ENCODE assay signal across 1 cellular context in genomic region chr20:37516697-37517370, GRCh38.
TF ChIP-seq lines count a peak whose summit lies in the region.

No MANE protein-coding gene starts in this region.

TF ChIP-seq in HepG2, 621 proteins besides CTCF, POLR2A, EP300 and RAD21 (continued from another document):
- TF ChIP-seq SNAPC4 (CRISPR knock-in tag; IDR thresholded peaks at IDR 0.05) (no peak), TRIM24 (CRISPR knock-in tag; IDR thresholded peaks at IDR 0.05) (no peak), CREM (IDR thresholded peaks at IDR 0.05) (no peak), CREM (CRISPR knock-in tag; IDR thresholded peaks at IDR 0.05) (no peak), NR2F1 (CRISPR knock-in tag; IDR thresholded peaks at IDR 0.05) (peak in 1 of 2 experiments; percentile 38; a peak in 1 of 4 replicates), PITX1 (CRISPR knock-in tag; IDR thresholded peaks at IDR 0.05) (no peak), HDAC2 (CRISPR knock-in tag; IDR thresholded peaks at IDR 0.05) (no peak), POGZ (CRISPR knock-in tag; IDR thresholded peaks at IDR 0.05) (no peak), MYNN (CRISPR knock-in tag; IDR thresholded peaks at IDR 0.05; ENCODE audit: low read depth) (no peak), HNF1A (IDR thresholded peaks at IDR 0.05; ENCODE audit: low read depth) (no peak), HNF1A (CRISPR knock-in tag; IDR thresholded peaks at IDR 0.05; ENCODE audit: borderline replicate concordance) (no peak), ZNF563 (CRISPR knock-in tag; IDR thresholded peaks at IDR 0.05) (no peak), ZNF12 (CRISPR knock-in tag; IDR thresholded peaks at IDR 0.05) (no peak), NFE2L1 (CRISPR knock-in tag; IDR thresholded peaks at IDR 0.05; ENCODE audit: borderline replicate concordance) (no peak), PTBP1 (IDR thresholded peaks at IDR 0.05; ENCODE audit: low read depth, low read length, poor library complexity, severe bottlenecking) (no peak), RORA (CRISPR knock-in tag; IDR thresholded peaks at IDR 0.05) (no peak), MTF1 (CRISPR knock-in tag; IDR thresholded peaks at IDR 0.05) (no peak), GATAD2A (CRISPR knock-in tag; IDR thresholded peaks at IDR 0.05) (peak; percentile 40; the same call in 1 of the 2 replicates), GLI4 (CRISPR knock-in tag; IDR thresholded peaks at IDR 0.05; ENCODE audit: borderline replicate concordance) (no peak), ZNF644 (CRISPR knock-in tag; IDR thresholded peaks at IDR 0.05; ENCODE audit: low read depth) (peak; percentile 67), DBP (CRISPR knock-in tag; IDR thresholded peaks at IDR 0.05; ENCODE audit: not compliant biosample characterization) (no peak), ZNF512B (CRISPR knock-in tag; IDR thresholded peaks at IDR 0.05; ENCODE audit: borderline replicate concordance) (no peak), KLF11 (CRISPR knock-in tag; IDR thresholded peaks at IDR 0.05) (no peak), ARID4A (CRISPR knock-in tag; IDR thresholded peaks at IDR 0.05; ENCODE audit: borderline replicate concordance) (no peak), GTF2F1 (IDR thresholded peaks at IDR 0.05; ENCODE audit: low read length) (no peak), SRSF1 (optimal IDR thresholded peaks at IDR 0.05; ENCODE audit: low read depth, low read length) (no peak), REL (CRISPR knock-in tag; conservative IDR thresholded peaks at IDR 0.05) (no peak), ZBTB10 (CRISPR knock-in tag; IDR thresholded peaks at IDR 0.05; ENCODE audit: borderline replicate concordance) (no peak), ZNF556 (CRISPR knock-in tag; IDR thresholded peaks at IDR 0.05; ENCODE audit: borderline replicate concordance) (no peak), SCMH1 (CRISPR knock-in tag; IDR thresholded peaks at IDR 0.05; ENCODE audit: borderline replicate concordance) (no peak), RARA (CRISPR knock-in tag; IDR thresholded peaks at IDR 0.05) (peak; percentile 37; the same call in 1 of the 2 replicates), MAF1 (CRISPR knock-in tag; IDR thresholded peaks at IDR 0.05; ENCODE audit: borderline replicate concordance) (no peak), ONECUT2 (CRISPR knock-in tag; IDR thresholded peaks at IDR 0.05) (no peak), ZMAT3 (CRISPR knock-in tag; conservative IDR thresholded peaks at IDR 0.05) (no peak), ZNF335 (CRISPR knock-in tag; IDR thresholded peaks at IDR 0.05) (0 out of 2 replicates have a peak, but pooled peaks have one; percentile 27), TBL1XR1 (IDR thresholded peaks at IDR 0.05; ENCODE audit: borderline replicate concordance, low read length, partially characterized antibody) (no peak), ZNF543 (CRISPR knock-in tag; IDR thresholded peaks at IDR 0.05) (no peak), SAP130 (CRISPR knock-in tag; IDR thresholded peaks at IDR 0.05; ENCODE audit: low read depth) (peak; percentile 14; the same call in 1 of the 2 replicates)
TF ChIP-seq in HepG2: peak in this region for 14.
